In the genomic region with DNA sequence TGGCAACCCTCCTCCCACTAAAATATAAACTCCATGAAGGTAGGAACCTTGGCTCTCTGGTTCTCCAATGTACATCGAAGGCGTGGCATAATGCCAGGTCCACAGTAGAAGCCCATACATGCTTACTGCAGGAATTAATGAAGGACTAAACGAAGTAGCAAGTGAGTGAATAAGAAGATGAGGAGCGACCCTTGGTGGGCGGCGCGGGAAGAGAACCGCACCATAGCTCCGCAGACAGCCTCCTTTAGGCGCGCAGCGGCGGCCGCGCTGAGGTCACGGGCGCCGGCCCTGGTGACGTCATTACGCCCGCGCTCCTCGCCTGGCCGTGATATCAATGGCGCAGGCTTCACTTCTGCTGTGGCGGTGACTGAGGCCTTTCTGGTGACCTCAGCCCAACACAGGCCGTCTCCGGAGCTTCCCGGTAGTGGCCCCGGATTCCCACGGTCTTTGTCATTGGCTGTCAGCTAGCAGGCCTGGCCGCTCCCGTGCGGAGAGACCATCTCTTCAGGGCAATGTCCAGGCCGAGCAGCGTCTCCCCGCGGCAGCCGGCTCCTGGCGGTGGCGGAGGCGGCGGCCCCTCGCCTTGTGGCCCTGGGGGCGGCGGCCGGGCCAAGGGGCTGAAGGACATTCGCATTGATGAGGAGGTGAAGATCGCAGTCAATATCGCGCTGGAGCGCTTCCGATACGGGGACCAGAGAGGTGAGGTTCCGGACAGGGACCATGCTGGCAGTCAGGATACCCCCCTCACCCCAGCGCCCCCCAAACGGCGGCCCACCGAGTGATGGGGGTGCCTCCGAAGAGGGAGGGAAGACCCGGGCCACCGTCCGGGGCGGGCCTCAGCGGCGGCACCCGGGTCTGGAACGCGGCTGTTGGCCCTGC, we compare ENCODE assay signal across 1 cellular context.
TF ChIP-seq lines count a peak whose summit lies in the region.

Gene YTHDC2, plus strand, starts transcription at position 311 of the 879 bp plus-strand sequence. Its CDS starts 202 bp downstream, at position 513.

TF ChIP-seq in HepG2, 621 proteins besides CTCF, POLR2A, EP300 and RAD21 (continued from another document and continues in another):
- TF ChIP-seq, protein P1, sequence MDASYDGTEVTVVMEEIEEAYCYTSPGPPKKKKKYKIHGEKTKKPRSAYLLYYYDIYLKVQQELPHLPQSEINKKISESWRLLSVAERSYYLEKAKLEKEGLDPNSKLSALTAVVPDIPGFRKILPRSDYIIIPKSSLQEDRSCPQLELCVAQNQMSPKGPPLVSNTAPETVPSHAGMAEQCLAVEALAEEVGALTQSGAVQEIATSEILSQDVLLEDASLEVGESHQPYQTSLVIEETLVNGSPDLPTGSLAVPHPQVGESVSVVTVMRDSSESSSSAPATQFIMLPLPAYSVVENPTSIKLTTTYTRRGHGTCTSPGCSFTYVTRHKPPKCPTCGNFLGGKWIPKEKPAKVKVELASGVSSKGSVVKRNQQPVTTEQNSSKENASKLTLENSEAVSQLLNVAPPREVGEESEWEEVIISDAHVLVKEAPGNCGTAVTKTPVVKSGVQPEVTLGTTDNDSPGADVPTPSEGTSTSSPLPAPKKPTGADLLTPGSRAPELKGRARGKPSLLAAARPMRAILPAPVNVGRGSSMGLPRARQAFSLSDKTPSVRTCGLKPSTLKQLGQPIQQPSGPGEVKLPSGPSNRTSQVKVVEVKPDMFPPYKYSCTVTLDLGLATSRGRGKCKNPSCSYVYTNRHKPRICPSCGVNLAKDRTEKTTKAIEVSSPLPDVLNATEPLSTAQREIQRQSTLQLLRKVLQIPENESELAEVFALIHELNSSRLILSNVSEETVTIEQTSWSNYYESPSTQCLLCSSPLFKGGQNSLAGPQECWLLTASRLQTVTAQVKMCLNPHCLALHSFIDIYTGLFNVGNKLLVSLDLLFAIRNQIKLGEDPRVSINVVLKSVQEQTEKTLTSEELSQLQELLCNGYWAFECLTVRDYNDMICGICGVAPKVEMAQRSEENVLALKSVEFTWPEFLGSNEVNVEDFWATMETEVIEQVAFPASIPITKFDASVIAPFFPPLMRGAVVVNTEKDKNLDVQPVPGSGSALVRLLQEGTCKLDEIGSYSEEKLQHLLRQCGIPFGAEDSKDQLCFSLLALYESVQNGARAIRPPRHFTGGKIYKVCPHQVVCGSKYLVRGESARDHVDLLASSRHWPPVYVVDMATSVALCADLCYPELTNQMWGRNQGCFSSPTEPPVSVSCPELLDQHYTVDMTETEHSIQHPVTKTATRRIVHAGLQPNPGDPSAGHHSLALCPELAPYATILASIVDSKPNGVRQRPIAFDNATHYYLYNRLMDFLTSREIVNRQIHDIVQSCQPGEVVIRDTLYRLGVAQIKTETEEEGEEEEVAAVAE (CRISPR knock-in tag; IDR thresholded peaks at IDR 0.05; ENCODE audit: borderline replicate concordance) = peak; percentile 67; the same call in 1 of the 2 replicates
- peak; percentile 55; the same call in 1 of the 2 replicates for TF ChIP-seq ARNT2 (CRISPR knock-in tag; IDR thresholded peaks at IDR 0.05; ENCODE audit: low read depth)
- peak; percentile 84 for TF ChIP-seq ZGPAT (CRISPR knock-in tag; IDR thresholded peaks at IDR 0.05)
- TF ChIP-seq NCOA1 (CRISPR knock-in tag; IDR thresholded peaks at IDR 0.05) = peak; percentile 79; the same call in 1 of the 2 replicates
- TF ChIP-seq SRSF1 (optimal IDR thresholded peaks at IDR 0.05; ENCODE audit: low read depth, low read length) = no peak
- TF ChIP-seq ZNF460 (CRISPR knock-in tag; IDR thresholded peaks at IDR 0.05; ENCODE audit: borderline replicate concordance) = no peak
- TF ChIP-seq FOXM1 (CRISPR knock-in tag; IDR thresholded peaks at IDR 0.05) = no peak
- TF ChIP-seq, protein P2, sequence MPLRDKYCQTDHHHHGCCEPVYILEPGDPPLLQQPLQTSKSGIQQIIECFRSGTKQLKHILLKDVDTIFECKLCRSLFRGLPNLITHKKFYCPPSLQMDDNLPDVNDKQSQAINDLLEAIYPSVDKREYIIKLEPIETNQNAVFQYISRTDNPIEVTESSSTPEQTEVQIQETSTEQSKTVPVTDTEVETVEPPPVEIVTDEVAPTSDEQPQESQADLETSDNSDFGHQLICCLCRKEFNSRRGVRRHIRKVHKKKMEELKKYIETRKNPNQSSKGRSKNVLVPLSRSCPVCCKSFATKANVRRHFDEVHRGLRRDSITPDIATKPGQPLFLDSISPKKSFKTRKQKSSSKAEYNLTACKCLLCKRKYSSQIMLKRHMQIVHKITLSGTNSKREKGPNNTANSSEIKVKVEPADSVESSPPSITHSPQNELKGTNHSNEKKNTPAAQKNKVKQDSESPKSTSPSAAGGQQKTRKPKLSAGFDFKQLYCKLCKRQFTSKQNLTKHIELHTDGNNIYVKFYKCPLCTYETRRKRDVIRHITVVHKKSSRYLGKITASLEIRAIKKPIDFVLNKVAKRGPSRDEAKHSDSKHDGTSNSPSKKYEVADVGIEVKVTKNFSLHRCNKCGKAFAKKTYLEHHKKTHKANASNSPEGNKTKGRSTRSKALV (CRISPR knock-in tag; IDR thresholded peaks at IDR 0.05) = 0 out of 2 replicates have a peak, but pooled peaks have one; percentile 58
- TF ChIP-seq FOXC1 (CRISPR knock-in tag; IDR thresholded peaks at IDR 0.05; ENCODE audit: borderline replicate concordance) = peak; percentile 95
- peak; percentile 95 for TF ChIP-seq ZNF782 (CRISPR knock-in tag; IDR thresholded peaks at IDR 0.05; ENCODE audit: borderline replicate concordance)
- TF ChIP-seq, protein P3, sequence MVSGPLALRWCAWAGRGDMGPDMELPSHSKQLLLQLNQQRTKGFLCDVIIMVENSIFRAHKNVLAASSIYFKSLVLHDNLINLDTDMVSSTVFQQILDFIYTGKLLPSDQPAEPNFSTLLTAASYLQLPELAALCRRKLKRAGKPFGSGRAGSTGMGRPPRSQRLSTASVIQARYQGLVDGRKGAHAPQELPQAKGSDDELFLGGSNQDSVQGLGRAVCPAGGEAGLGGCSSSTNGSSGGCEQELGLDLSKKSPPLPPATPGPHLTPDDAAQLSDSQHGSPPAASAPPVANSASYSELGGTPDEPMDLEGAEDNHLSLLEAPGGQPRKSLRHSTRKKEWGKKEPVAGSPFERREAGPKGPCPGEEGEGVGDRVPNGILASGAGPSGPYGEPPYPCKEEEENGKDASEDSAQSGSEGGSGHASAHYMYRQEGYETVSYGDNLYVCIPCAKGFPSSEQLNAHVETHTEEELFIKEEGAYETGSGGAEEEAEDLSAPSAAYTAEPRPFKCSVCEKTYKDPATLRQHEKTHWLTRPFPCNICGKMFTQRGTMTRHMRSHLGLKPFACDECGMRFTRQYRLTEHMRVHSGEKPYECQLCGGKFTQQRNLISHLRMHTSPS (CRISPR knock-in tag; IDR thresholded peaks at IDR 0.05; ENCODE audit: low read depth) = no peak
- TF ChIP-seq KMT2B (CRISPR knock-in tag; IDR thresholded peaks at IDR 0.05) = peak; percentile 90
- TF ChIP-seq ZSCAN9 (CRISPR knock-in tag; IDR thresholded peaks at IDR 0.05; ENCODE audit: borderline replicate concordance) = peak; percentile 64
- no peak for TF ChIP-seq IKZF4 (CRISPR knock-in tag; IDR thresholded peaks at IDR 0.05; ENCODE audit: borderline replicate concordance, low read depth, not compliant biosample characterization)
- TF ChIP-seq ZBTB20 (CRISPR knock-in tag; IDR thresholded peaks at IDR 0.05; ENCODE audit: borderline replicate concordance, low read depth) = peak; percentile 32; the same call in 1 of the 2 replicates
- TF ChIP-seq, protein P4, sequence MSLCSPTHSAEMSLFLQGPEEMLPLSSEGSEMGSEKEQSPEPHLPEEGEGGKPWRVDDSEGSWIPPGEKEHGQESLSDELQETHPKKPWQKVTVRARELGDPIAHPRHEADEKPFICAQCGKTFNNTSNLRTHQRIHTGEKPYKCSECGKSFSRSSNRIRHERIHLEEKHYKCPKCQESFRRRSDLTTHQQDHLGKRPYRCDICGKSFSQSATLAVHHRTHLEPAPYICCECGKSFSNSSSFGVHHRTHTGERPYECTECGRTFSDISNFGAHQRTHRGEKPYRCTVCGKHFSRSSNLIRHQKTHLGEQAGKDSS (CRISPR knock-in tag; IDR thresholded peaks at IDR 0.05; ENCODE audit: borderline replicate concordance, low read depth) = peak; percentile 85; the same call in 1 of the 2 replicates
- no peak for TF ChIP-seq ZNF256 (CRISPR knock-in tag; conservative IDR thresholded peaks at IDR 0.05)
- no peak for TF ChIP-seq PCBP1 (IDR thresholded peaks at IDR 0.05; ENCODE audit: borderline replicate concordance, low read depth, low read length)
- TF ChIP-seq, protein P5, sequence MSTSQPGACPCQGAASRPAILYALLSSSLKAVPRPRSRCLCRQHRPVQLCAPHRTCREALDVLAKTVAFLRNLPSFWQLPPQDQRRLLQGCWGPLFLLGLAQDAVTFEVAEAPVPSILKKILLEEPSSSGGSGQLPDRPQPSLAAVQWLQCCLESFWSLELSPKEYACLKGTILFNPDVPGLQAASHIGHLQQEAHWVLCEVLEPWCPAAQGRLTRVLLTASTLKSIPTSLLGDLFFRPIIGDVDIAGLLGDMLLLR (CRISPR knock-in tag; IDR thresholded peaks at IDR 0.05) = no peak
- TF ChIP-seq, protein P6, sequence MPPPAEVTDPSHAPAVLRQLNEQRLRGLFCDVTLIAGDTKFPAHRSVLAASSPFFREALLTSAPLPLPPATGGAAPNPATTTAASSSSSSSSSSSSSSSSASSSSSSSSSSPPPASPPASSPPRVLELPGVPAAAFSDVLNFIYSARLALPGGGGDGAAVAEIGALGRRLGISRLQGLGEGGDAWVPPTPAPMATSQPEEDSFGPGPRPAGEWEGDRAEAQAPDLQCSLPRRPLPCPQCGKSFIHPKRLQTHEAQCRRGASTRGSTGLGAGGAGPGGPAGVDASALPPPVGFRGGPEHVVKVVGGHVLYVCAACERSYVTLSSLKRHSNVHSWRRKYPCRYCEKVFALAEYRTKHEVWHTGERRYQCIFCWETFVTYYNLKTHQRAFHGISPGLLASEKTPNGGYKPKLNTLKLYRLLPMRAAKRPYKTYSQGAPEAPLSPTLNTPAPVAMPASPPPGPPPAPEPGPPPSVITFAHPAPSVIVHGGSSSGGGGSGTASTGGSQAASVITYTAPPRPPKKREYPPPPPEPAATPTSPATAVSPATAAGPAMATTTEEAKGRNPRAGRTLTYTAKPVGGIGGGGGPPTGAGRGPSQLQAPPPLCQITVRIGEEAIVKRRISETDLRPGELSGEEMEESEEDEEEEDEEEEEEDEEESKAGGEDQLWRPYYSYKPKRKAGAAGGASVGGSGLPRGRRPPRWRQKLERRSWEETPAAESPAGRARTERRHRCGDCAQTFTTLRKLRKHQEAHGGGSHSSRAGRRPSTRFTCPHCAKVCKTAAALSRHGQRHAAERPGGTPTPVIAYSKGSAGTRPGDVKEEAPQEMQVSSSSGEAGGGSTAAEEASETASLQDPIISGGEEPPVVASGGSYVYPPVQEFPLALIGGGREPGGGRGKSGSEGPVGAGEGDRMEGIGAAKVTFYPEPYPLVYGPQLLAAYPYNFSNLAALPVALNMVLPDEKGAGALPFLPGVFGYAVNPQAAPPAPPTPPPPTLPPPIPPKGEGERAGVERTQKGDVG (CRISPR knock-in tag; IDR thresholded peaks at IDR 0.05; ENCODE audit: borderline replicate concordance) = 0 out of 2 replicates have a peak, but pooled peaks have one; percentile 45
- TF ChIP-seq, protein P7, sequence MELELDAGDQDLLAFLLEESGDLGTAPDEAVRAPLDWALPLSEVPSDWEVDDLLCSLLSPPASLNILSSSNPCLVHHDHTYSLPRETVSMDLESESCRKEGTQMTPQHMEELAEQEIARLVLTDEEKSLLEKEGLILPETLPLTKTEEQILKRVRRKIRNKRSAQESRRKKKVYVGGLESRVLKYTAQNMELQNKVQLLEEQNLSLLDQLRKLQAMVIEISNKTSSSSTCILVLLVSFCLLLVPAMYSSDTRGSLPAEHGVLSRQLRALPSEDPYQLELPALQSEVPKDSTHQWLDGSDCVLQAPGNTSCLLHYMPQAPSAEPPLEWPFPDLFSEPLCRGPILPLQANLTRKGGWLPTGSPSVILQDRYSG (CRISPR knock-in tag; IDR thresholded peaks at IDR 0.05) = no peak
- TF ChIP-seq SKI (IDR thresholded peaks at IDR 0.05; ENCODE audit: partially characterized antibody) = peak; percentile 7
- no peak; the same call in 1 of the 2 replicates for TF ChIP-seq NFYB (CRISPR knock-in tag; IDR thresholded peaks at IDR 0.05)
- TF ChIP-seq U2AF1 (optimal IDR thresholded peaks at IDR 0.05; ENCODE audit: low read depth, low read length) = no peak
- no peak; the same call in 1 of the 2 replicates for TF ChIP-seq ZNF235 (CRISPR knock-in tag; IDR thresholded peaks at IDR 0.05; ENCODE audit: borderline replicate concordance)
- no peak for TF ChIP-seq ZNF317 (CRISPR knock-in tag; IDR thresholded peaks at IDR 0.05)
- TF ChIP-seq, protein P8, sequence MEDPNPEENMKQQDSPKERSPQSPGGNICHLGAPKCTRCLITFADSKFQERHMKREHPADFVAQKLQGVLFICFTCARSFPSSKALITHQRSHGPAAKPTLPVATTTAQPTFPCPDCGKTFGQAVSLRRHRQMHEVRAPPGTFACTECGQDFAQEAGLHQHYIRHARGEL (CRISPR knock-in tag; IDR thresholded peaks at IDR 0.05) = no peak
- no peak for TF ChIP-seq CCAR2 (optimal IDR thresholded peaks at IDR 0.05; ENCODE audit: low read depth, low read length)
- no peak for TF ChIP-seq MAZ (IDR thresholded peaks at IDR 0.05; ENCODE audit: borderline replicate concordance, low read depth, low read length)
- peak; percentile 57; the same call in 1 of the 2 replicates for TF ChIP-seq MAZ (CRISPR knock-in tag; IDR thresholded peaks at IDR 0.05; ENCODE audit: low read depth)
- 0 out of 2 replicates have a peak, but pooled peaks have one; percentile 25 for TF ChIP-seq SATB2 (CRISPR knock-in tag; IDR thresholded peaks at IDR 0.05)
- TF ChIP-seq FLYWCH1 (CRISPR knock-in tag; IDR thresholded peaks at IDR 0.05) = no peak
- TF ChIP-seq CREB1 (IDR thresholded peaks at IDR 0.05) = peak; percentile 99
- peak; percentile 95 for TF ChIP-seq CREB1 (CRISPR knock-in tag; IDR thresholded peaks at IDR 0.05)
- TF ChIP-seq ZFYVE20 (CRISPR knock-in tag; IDR thresholded peaks at IDR 0.05; ENCODE audit: borderline replicate concordance, low read depth) = no peak
- peak; percentile 69; the same call in 1 of the 2 replicates for TF ChIP-seq ZC3H13 (CRISPR knock-in tag; IDR thresholded peaks at IDR 0.05)
- TF ChIP-seq KLF13 (CRISPR knock-in tag; IDR thresholded peaks at IDR 0.05) = peak; percentile 73; the same call in 1 of the 2 replicates
- TF ChIP-seq, protein P9, sequence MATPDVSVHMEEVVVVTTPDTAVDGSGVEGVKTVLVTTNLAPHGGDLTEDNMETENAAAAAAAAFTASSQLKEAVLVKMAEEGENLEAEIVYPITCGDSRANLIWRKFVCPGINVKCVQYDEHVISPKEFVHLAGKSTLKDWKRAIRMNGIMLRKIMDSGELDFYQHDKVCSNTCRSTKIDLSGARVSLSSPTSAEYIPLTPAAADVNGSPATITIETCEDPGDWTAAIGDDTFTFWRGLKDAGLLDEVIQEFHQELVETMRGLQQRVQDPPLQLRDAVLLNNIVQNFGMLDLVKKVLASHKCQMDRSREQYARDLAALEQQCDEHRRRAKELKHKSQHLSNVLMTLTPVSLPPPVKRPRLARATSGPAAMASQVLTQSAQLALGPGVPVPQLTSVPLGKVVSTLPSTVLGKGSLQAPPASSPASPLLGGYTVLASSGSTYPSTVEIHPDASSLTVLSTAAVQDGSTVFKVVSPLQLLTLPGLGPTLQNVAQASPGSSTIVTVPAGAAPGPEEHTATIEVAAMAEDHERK (CRISPR knock-in tag; IDR thresholded peaks at IDR 0.05; ENCODE audit: low read depth) = peak; percentile 95
- no peak for TF ChIP-seq PCBP2 (optimal IDR thresholded peaks at IDR 0.05; ENCODE audit: low read depth, low read length, poor library complexity, severe bottlenecking)
